26 cellular contexts compared by ENCODE assay signal in genomic region chr7:87483131-87483530, GRCh38. TPM values are rescaled to one million over a fixed set of nuclear protein-coding genes. Genes with fewer than 3 reads are reported as not detected.
"Had no signal": no experiment of that assay in that cellular context is flagged by ENCODE, and none has a peak within 500 bp of the region (broad histone marks: within the 10 kb centered on the region; RNA-seq: fewer than 3 reads in every experiment).

No MANE protein-coding gene starts in this region.

- H3K4me3 ChIP-seq: K562 had no signal

- FAIRE-seq: K562 had no signal

- H3K36me3 Mint-ChIP-seq: IgD-negative memory B cell had no signal

- H3K4me1 Mint-ChIP-seq: IgD-negative memory B cell had no signal

- DNase-seq: Kasumi-1; MV-4-11; NCI-H1092; NCI-H1105 treated with DMSO at 0.1 percent for 48 hours; NCI-H1417 treated with DMSO at 0.1 percent for 48 hours; NCI-H146; NCI-H1694 treated with DMSO at 0.1 percent for 48 hours; NCI-H2029; NCI-H2081 treated with DMSO at 0.1 percent for 48 hours; NCI-H2171; NCI-H226; NCI-H446; NCI-H510A; NCI-H524 treated with DMSO at 0.1 percent for 48 hours; NCI-H69; NCI-H774; NK-92 treated with Interleukin-12 subunit alpha and Interleukin-12 subunit beta, amount 100 ng/mL, for 24 hours; PC-3; SHP77; SK-N-SH had no signal

- H3K4me3 Mint-ChIP-seq: IgD-negative memory B cell had no signal

- H3K4me2 ChIP-seq: KMS-11, SK-N-SH had no signal

- ATAC-seq: K562, Panc1, PC-3 had no signal

- H3K27ac ChIP-seq: KMS-11, RWPE1 had no signal

- H3K27ac Mint-ChIP-seq: IgD-negative memory B cell had no signal

- H3K9ac ChIP-seq: KMS-11, SK-N-SH had no signal

- H3K9me3 ChIP-seq: SK-N-SH had no signal

RNA-seq across cellular contexts. Expression of gene ABCB4, which starts 7.7 kb away (rescaled TPM):
- total RNA-seq: MCF 10A, PC-3 had no signal
